8 cellular contexts compared by ENCODE assay signal in the genomic region with DNA sequence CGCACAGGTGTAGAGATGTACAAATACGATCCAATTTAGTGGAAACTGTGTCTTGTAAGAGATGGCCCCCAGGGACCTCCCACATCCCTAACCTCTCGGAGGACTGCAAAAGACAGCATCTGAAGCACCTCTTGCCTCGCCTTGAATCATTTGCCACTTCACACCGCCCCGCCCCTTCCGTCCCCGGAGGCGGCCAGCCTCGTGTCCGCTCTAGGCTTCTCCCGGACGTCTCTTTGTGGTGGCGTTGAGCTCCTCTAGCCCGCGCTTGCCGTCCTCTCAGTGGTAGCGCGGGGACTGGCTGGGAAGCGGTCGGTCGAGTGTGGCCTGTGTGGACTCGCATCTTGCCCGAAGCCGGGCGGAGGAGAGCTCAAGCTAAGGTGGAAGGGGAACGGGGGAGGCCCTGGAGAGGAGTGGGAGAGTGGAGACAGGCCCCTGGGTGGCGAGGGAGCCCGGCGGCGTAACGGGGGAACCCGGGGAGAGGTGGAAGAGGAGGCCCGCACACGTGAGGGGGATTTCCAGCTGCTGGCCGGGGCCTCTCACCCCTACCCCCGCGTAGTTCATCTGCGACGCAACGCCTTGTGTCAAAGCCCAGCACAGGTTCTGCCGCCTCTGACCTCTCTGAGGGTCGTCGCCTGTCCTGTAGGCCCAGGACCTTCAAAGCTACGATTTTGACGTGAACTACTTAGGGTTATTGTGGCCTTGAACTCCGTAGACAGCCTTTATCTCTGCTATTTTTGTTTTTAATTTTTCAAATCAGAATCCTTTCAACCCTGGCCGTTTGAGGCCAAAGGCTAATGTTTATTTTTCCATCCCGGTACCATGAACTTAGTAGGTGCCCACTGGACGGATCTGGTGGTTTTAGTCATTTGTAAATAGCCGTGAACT. TPM values are rescaled to one million over a fixed set of nuclear protein-coding genes. Genes with fewer than 3 reads are reported as not detected.
DNase-seq lines count a peak whose midpoint lies in the region; ATAC-seq and TF ChIP-seq lines count a peak whose summit lies in the region.

Gene ARL14EP (plus strand): TSS at position 279 of the 885 bp plus-strand sequence. CDS start 7,845 bp downstream, outside the sequence.

- under 1% methylated on average over 51 of the region's 51 CpGs for WGBS in right cardiac atrium

- peaks cover 0 to 12% of the 10 kb centered on the region in 2 donors for H3K4me1 ChIP-seq in ascending aorta
- peaks cover 2% of the 10 kb centered on the region for H3K4me1 ChIP-seq in right cardiac atrium (ENCODE audit: control insufficient read depth, insufficient read depth, low read length)
- peaks cover 37% of the 10 kb centered on the region for H3K4me1 ChIP-seq in vagina

- peaks cover 3% of the 10 kb centered on the region for H3K27me3 Mint-ChIP-seq in T-helper 2 cell treated with Interferon-gamma antibody and Interleukin-4, amounts not matched to agents 5 μg/mL and 100 μg/mL, for 36 hours (ENCODE audit: low read depth)

- TF ChIP-seq CTCF in ascending aorta (IDR thresholded peaks at IDR 0.05) = peak in 1 of 3 experiments; percentile 16
- TF ChIP-seq CTCF in vagina (IDR thresholded peaks at IDR 0.05) = no peak

- H3K27me3 ChIP-seq in ascending aorta (no peaks in the 10 kb centered on the region), right cardiac atrium (ENCODE audit: control insufficient read depth, insufficient read depth) (no peaks in the 10 kb centered on the region), vagina (no peaks in the 10 kb centered on the region)

- DNase-seq in NCI-H187 treated with DMSO at 0.1 percent for 48 hours (lab: John Stamatoyannopoulos, UW) (peak; percentile 89), ascending aorta (ENCODE audit: low spot score in 2 of 2) (peak; percentile 72 to 96), right cardiac atrium (peak; percentile 93 to 97 (median 96)), putamen (ENCODE audit: low spot score) (peak; percentile 94), vagina (ENCODE audit: extremely low spot score in 2 of 2) (peak; percentile 95 to 96)
- DNase-seq in T-helper 2 cell treated with Interferon-gamma antibody and Interleukin-4, amounts not matched to agents 5 μg/mL and 100 μg/mL, for 36 hours (ENCODE audit: low spot score) = peak; percentile 92

- H3K9me3 Mint-ChIP-seq in T-helper 2 cell treated with Interferon-gamma antibody and Interleukin-4, amounts not matched to agents 5 μg/mL and 100 μg/mL, for 36 hours = no peaks in the 10 kb centered on the region

- H3K9me3 ChIP-seq in ascending aorta = no peaks in the 10 kb centered on the region
- no peaks in the 10 kb centered on the region for H3K9me3 ChIP-seq in right cardiac atrium (ENCODE audit: control insufficient read depth, low read length)
- H3K9me3 ChIP-seq in vagina = no peaks in the 10 kb centered on the region

- peak within 1 kb of the TSS; percentile 99 for H3K27ac Mint-ChIP-seq in T-helper 2 cell treated with Interferon-gamma antibody and Interleukin-4, amounts not matched to agents 5 μg/mL and 100 μg/mL, for 36 hours

- H3K4me3 ChIP-seq in ascending aorta (peak within 1 kb of the TSS; percentile 73 to 82), right cardiac atrium (ENCODE audit: low read length) (peak within 1 kb of the TSS; percentile 71), vagina (peak within 1 kb of the TSS; percentile 54 to 91)

- H3K36me3 ChIP-seq in ascending aorta (no peaks in the 10 kb centered on the region), vagina (no peaks in the 10 kb centered on the region)

- peak; percentile 95 for ATAC-seq in GM18499 (IDR thresholded peaks at IDR 0.05; ENCODE audit: insufficient read depth, unreplicated experiment)
- ATAC-seq in HG02943 (IDR thresholded peaks at IDR 0.05; ENCODE audit: low read depth, unreplicated experiment) = peak; percentile 98
- ATAC-seq in right cardiac atrium = peak; percentile 99 to 100

- H3K36me3 Mint-ChIP-seq in T-helper 2 cell treated with Interferon-gamma antibody and Interleukin-4, amounts not matched to agents 5 μg/mL and 100 μg/mL, for 36 hours (ENCODE audit: low read depth) = peaks cover 18% of the 10 kb centered on the region

- H3K27ac ChIP-seq in ascending aorta (peak within 1 kb of the TSS; percentile 81 to 86), right cardiac atrium (ENCODE audit: low read length) (peak within 1 kb of the TSS; percentile 67), vagina (peak within 1 kb of the TSS; percentile 55)

- peak in 1 of 2 donors; percentile 59 for TF ChIP-seq POLR2A in vagina (IDR thresholded peaks at IDR 0.05)

- H3K4me1 Mint-ChIP-seq in T-helper 2 cell treated with Interferon-gamma antibody and Interleukin-4, amounts not matched to agents 5 μg/mL and 100 μg/mL, for 36 hours (ENCODE audit: low read depth) = peaks cover 29% of the 10 kb centered on the region

- H3K4me3 Mint-ChIP-seq in T-helper 2 cell treated with Interferon-gamma antibody and Interleukin-4, amounts not matched to agents 5 μg/mL and 100 μg/mL, for 36 hours = peak within 1 kb of the TSS; percentile 100

- intact Hi-C loops in ascending aorta (cut with DNase I) = loop anchor here (10.0 kb wide), 1 partner anchor 452 kb away; no protein-coding TSS in a partner anchor
- intact Hi-C loops in right cardiac atrium (cut with DNase I) = no loop called here
- intact Hi-C loops in vagina (cut with DNase I) = no loop called here

RNA-seq across cellular contexts. Expression of gene ARL14EP, which starts in this region (rescaled TPM):
- total RNA-seq in ascending aorta (4.2 TPM), right cardiac atrium (10 to 100 TPM; 29.2 to 34.5 (median 31.3) TPM), vagina (15.7 TPM)
- polyA plus RNA-seq in right cardiac atrium = 16.5 TPM

Comparison
In these comparisons a context has a peak if more than half of its experiments do, and no peak if none do; other contexts are left out.
1. Peak in every context shown above with its lines: DNase-seq, ATAC-seq, H3K4me3 ChIP-seq and H3K27ac ChIP-seq.